8 cellular contexts compared by ENCODE assay signal in the genomic region with DNA sequence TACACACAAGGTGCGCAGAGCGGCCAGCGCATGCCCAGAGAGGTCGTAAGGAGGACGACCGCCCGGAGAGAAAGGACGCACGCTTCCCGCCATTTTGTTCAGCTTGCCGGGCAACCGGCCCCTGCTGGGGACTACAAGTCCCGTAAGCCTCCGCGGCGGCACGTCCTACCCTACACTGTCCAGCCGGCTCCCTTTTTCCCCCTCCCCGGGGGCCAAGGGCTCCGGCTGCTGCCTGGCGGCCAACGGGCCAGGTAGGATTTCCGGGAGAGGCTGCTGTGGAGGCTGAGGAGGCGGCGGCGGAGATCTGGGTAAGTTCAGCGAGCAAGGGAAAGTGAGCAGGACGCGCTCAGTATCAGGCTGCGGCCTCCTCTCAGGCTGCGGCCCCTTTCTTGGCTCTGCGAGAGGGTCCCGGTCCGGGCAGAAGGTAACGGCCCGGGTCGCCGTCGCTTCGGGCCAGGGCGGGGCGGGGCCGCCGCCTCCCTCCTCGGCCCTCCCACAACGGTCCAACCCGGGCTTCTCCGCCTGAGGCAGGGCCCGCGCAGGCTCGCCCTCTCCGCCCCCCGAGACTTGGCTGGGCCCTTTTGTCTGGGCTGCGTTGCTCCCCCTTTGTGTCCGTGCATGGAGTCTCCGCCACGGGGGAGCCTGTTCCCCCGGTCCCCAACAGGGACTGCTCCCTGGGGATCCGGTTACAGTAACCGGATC. TPM values are rescaled to one million over a fixed set of nuclear protein-coding genes. Genes with fewer than 3 reads are reported as not detected.
DNase-seq lines count a peak whose midpoint lies in the region; ATAC-seq, FAIRE-seq and TF ChIP-seq lines count a peak whose summit lies in the region.

Gene PHACTR4 (plus strand): TSS at position 223 of the 702 bp plus-strand sequence. CDS start 37,708 bp downstream, outside the sequence.

- no peaks in the 10 kb centered on the region for H3K27me3 ChIP-seq in A673 (replicated peaks; ENCODE audit: insufficient read depth, low read depth, low read length, poor library complexity)
- no peaks in the 10 kb centered on the region for H3K27me3 ChIP-seq in mammary epithelial cell (ENCODE audit: insufficient read depth, low read length)
- H3K27me3 ChIP-seq in small intestine (ENCODE audit: control insufficient read depth in 2 of 2, insufficient read depth in 2 of 2, low read length in 2 of 2) = no peaks in the 10 kb centered on the region

- H3K4me2 ChIP-seq in mammary epithelial cell (ENCODE audit: insufficient read depth, low read depth, low read length) = peak within 1 kb of the TSS; percentile 76

- DNase-seq in A673 (ENCODE audit: low spot score) (peak; percentile 93), NCI-H2196 (lab: John Stamatoyannopoulos, UW; ENCODE audit: unreplicated experiment) (peak; percentile 97), mammary epithelial cell (peak; percentile 89), iPS-NIHi11 (ENCODE audit: low spot score) (peak; percentile 96), small intestine (peak; percentile 96)

- H2AFZ ChIP-seq in mammary epithelial cell (ENCODE audit: low read depth, low read length) = peak within 1 kb of the TSS; percentile 97

- no peaks in the 10 kb centered on the region for H3K9me3 ChIP-seq in A673 (ENCODE audit: low read depth, low read length, poor library complexity, severe bottlenecking)
- no peaks in the 10 kb centered on the region for H3K9me3 ChIP-seq in mammary epithelial cell (replicated peaks; ENCODE audit: insufficient read depth, low read length)
- H3K9me3 ChIP-seq in small intestine (ENCODE audit: control insufficient read depth, low read depth) = no peaks in the 10 kb centered on the region

- intact Hi-C loops in A673 (cut with micrococcal nuclease; ENCODE audit: unreplicated experiment) = no loop called here
- intact Hi-C loops in mammary epithelial cell (cut with micrococcal nuclease) = loop anchor here (1.0 to 2.0 kb wide), 3 partner anchors 10 to 279 kb away; no protein-coding TSS in a partner anchor

- H3K36me3 ChIP-seq in A673 (ENCODE audit: insufficient read depth, low read length, poor library complexity, severe bottlenecking) (no peaks in the 10 kb centered on the region), mammary epithelial cell (ENCODE audit: insufficient read depth, low read length) (no peaks in the 10 kb centered on the region), small intestine (ENCODE audit: control insufficient read depth in 2 of 2, insufficient read depth in 2 of 2, low read length in 2 of 2) (no peaks in the 10 kb centered on the region)

- no peak for FAIRE-seq in small intestine (lab: Jason Lieb, UNC)

- ATAC-seq in GM18867 (IDR thresholded peaks at IDR 0.05; ENCODE audit: unreplicated experiment) = peak; percentile 85
- peak; percentile 77 for ATAC-seq in HG03103 (IDR thresholded peaks at IDR 0.05; ENCODE audit: low read depth, unreplicated experiment)

- POLR2A ChIA-PET in A673 (lab: Charles Lee; ENCODE audit: low non-redundant PET) = no interaction called here

- 1% methylated on average over 30 of the region's 60 CpGs for WGBS in mammary epithelial cell (ENCODE audit: low coverage, missing lambda C conversion rate)
- WGBS in small intestine, 3 donors = 0 to 1% (median 0%) methylated on average over 42 to 60 of the region's 60 CpGs

- peaks cover 4% of the 10 kb centered on the region for H3K4me1 ChIP-seq in A673 (ENCODE audit: insufficient read depth, low read length, poor library complexity, severe bottlenecking)
- H3K4me1 ChIP-seq in mammary epithelial cell (ENCODE audit: insufficient read depth, low read length) = peaks cover 24% of the 10 kb centered on the region
- H3K4me1 ChIP-seq in small intestine (ENCODE audit: control insufficient read depth in 2 of 2, insufficient read depth in 1 of 2, low read depth in 1 of 2, low read length in 1 of 2) = peaks cover 4 to 6% of the 10 kb centered on the region in 2 donors

- in situ Hi-C loops in mammary epithelial cell (cut with MboI; ENCODE audit: low sequenced_read_pairs in 2 of 2) = no loop called here

- CTCF ChIA-PET in A673 (lab: Charles Lee) (interaction anchor here (1.9 kb wide), 1 partner anchor 10 kb away, joined by 10 read pairs; no protein-coding TSS in a partner anchor), mammary epithelial cell (lab: Charles Lee; ENCODE audit: low non-redundant PET) (no interaction called here)

- peaks cover 44% of the 10 kb centered on the region for H3K79me2 ChIP-seq in mammary epithelial cell (ENCODE audit: insufficient read depth, low read length)

- no peaks in the 10 kb centered on the region for H4K20me1 ChIP-seq in mammary epithelial cell (ENCODE audit: insufficient read depth, low read length)

- H3K4me3 ChIP-seq in A673 (ENCODE audit: low read depth, low read length, poor library complexity, severe bottlenecking) (peak within 1 kb of the TSS; percentile 69), WI38 (ENCODE audit: low read depth, low read length) (peak within 1 kb of the TSS; percentile 88), mammary epithelial cell (replicated peaks in 1 of 3; ENCODE audit: insufficient read depth in 1 of 3, low read depth in 2 of 3, low read length in 3 of 3) (peak within 1 kb of the TSS; percentile 48 to 93 (median 83)), small intestine (ENCODE audit: low read depth in 1 of 2, low read length in 2 of 2) (peak within 1 kb of the TSS; percentile 85 to 93)

- TF ChIP-seq CTCF in A673 (conservative IDR thresholded peaks at IDR 0.05; ENCODE audit: low read depth, low read length) = no peak
- no peak for TF ChIP-seq CTCF in WI38 (IDR thresholded peaks at IDR 0.05; ENCODE audit: low read depth, low read length)
- peak in 1 of 2 donors; percentile 4 for TF ChIP-seq CTCF in mammary epithelial cell (conservative IDR thresholded peaks at IDR 0.05 in 1 of 2, IDR thresholded peaks at IDR 0.05 in 1 of 2; ENCODE audit: extremely low read depth in 1 of 2, insufficient read depth in 1 of 2, low read depth in 1 of 2, low read length in 2 of 2)

- BruUV-seq in A673 (replicated peaks; lab: Mats Ljungman, UMichigan) (no TSS peak), mammary epithelial cell (replicated peaks; lab: Mats Ljungman, UMichigan) (no TSS peak)

- dilution Hi-C loops in mammary epithelial cell (cut with HindIII; ENCODE audit: low sequenced_read_pairs) = no loop called here

- peak within 1 kb of the TSS; percentile 88 for H3K9ac ChIP-seq in mammary epithelial cell (ENCODE audit: insufficient read depth, low read length)

- peak within 1 kb of the TSS; percentile 95 for H3K27ac ChIP-seq in A673 (ENCODE audit: low read depth, low read length, poor library complexity, severe bottlenecking)
- H3K27ac ChIP-seq in mammary epithelial cell (ENCODE audit: insufficient read depth, low read depth, low read length) = peak within 1 kb of the TSS; percentile 69
- H3K27ac ChIP-seq in small intestine (ENCODE audit: low read depth in 1 of 2, low read length in 1 of 2) = peak within 1 kb of the TSS; percentile 98 to 99

RNA-seq across cellular contexts. Expression of gene PHACTR4, which starts in this region (rescaled TPM):
- total RNA-seq in A673 (2021) (63.4 and 66.2 TPM in 2 replicates), mammary epithelial cell (10 to 100 TPM; 14.7 to 34.1 TPM)
- polyA plus RNA-seq in mammary epithelial cell (4.5 TPM), small intestine (10 to 100 TPM; 15.9 to 27.1 (median 25.0) TPM)
- 44.7 TPM for polyA minus RNA-seq in mammary epithelial cell

Comparison
In these comparisons a context has a peak if more than half of its experiments do, and no peak if none do; other contexts are left out.
1. Peak in every context shown above with its lines: DNase-seq, ATAC-seq, H3K4me3 ChIP-seq and H3K27ac ChIP-seq.